In the genomic region with DNA sequence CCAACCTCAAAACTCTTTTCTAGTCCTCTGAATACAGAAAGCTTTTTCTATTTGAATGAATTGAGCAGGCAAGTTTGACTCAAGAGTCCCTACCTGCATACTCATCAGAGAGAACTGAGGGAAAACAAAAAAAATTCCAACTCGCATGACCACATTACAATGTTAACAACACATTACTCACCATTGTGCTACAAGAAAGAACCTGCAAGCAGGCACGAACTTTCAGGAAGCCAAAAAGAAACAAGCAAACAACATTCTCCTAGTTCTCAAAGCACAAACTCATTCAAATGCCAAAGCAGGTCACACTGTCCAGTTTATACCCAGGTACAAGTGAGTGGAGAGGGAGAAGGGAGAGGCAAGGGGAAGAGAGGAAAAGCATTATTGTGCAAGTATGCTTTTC, we compare ENCODE assay signal across 2 cellular contexts.
TF ChIP-seq lines count a peak whose summit lies in the region.

No MANE protein-coding gene starts in this region.

TF ChIP-seq in HEK293, 187 proteins besides CTCF, POLR2A, EP300 and RAD21:
- TF ChIP-seq PRDM1 (tag by site-specific recombination; IDR thresholded peaks at IDR 0.05) = peak; percentile 79
- TF ChIP-seq ZNF433 (tag by site-specific recombination; IDR thresholded peaks at IDR 0.05; ENCODE audit: low read depth) = no peak
- TF ChIP-seq ZNF600 (tag by site-specific recombination; IDR thresholded peaks at IDR 0.05) = peak; percentile 55; the same call in 1 of the 2 replicates
TF ChIP-seq in HEK293: peak in this region for 2.

TF ChIP-seq in HepG2, 621 proteins besides CTCF, POLR2A, EP300 and RAD21:
- no peak for TF ChIP-seq ZNF446 (CRISPR knock-in tag; IDR thresholded peaks at IDR 0.05)
- no peak for TF ChIP-seq HNRNPUL1 (IDR thresholded peaks at IDR 0.05; ENCODE audit: low read depth, low read length)
- TF ChIP-seq ZNF333 (CRISPR knock-in tag; IDR thresholded peaks at IDR 0.05; ENCODE audit: borderline replicate concordance) = no peak
- TF ChIP-seq ZNF761 (CRISPR knock-in tag; conservative IDR thresholded peaks at IDR 0.05) = no peak
- 0 out of 2 replicates have a peak, but pooled peaks have one; percentile 24 for TF ChIP-seq SAP130 (CRISPR knock-in tag; IDR thresholded peaks at IDR 0.05; ENCODE audit: low read depth)
